ENCODE assay signal across 24 cellular contexts in genomic region chr5:14426521-14426920, GRCh38.
DNase-seq lines count a peak whose midpoint lies in the region; ATAC-seq and TF ChIP-seq lines count a peak whose summit lies in the region.
"Had no signal": no experiment of that assay in that cellular context is flagged by ENCODE, and none has a peak within 500 bp of the region (broad histone marks: within the 10 kb centered on the region; RNA-seq: fewer than 3 reads in every experiment).

No MANE protein-coding gene starts in this region.

- H3K9me3 Mint-ChIP-seq in memory B cell: no peaks in the 10 kb centered on the region
- H3K9me3 Mint-ChIP-seq: CD4-positive, alpha-beta memory T cell; IgD-negative memory B cell had no signal

- POLR2A ChIA-PET in HEK293 (lab: Yijun Ruan, JAX): no interaction called here

- H3K36me3 ChIP-seq in HEK293 (ENCODE audit: control insufficient read depth in 2 of 2, insufficient read depth in 1 of 2, low read length in 2 of 2): peaks cover 12 to 35% of the 10 kb centered on the region in 2 experiments; a peak in 2 of 3 replicates

- H3K27ac Mint-ChIP-seq in memory B cell: peak overlapping the region; percentile 10
- H3K27ac Mint-ChIP-seq: CD4-positive, alpha-beta memory T cell had no signal

- no peak overlapping the region for H3K4me3 Mint-ChIP-seq in memory B cell
- H3K4me3 Mint-ChIP-seq: CD4-positive, alpha-beta memory T cell; IgD-negative memory B cell had no signal

- DNase-seq in cerebellum (ENCODE audit: low spot score) (peak; percentile 76), memory B cell (ENCODE audit: low spot score in 2 of 2) (no peak), NCI-H2171 treated with DMSO at 0.1 percent for 48 hours (lab: John Stamatoyannopoulos, UW) (no peak)
- no peak for DNase-seq in effector CD8-positive, alpha-beta T cell (lab: John Stamatoyannopoulos, UW)
- DNase-seq: AML-193; CD4-positive, alpha-beta memory T cell; COR-L47; GDM1; MM.1S; NCI-H1694; NCI-H2029 treated with DMSO at 0.1 percent for 48 hours; NCI-H2227 treated with DMSO at 0.1 percent for 48 hours; NCI-H526 treated with DMSO at 0.1 percent for 48 hours; Right ventricle myocardium superior; RPMI8226 had no signal

- ATAC-seq in memory B cell (ENCODE audit: low read depth) (no peak), GM18873 (IDR thresholded peaks at IDR 0.05; ENCODE audit: low FRiP score, unreplicated experiment) (no peak), HG03354 (IDR thresholded peaks at IDR 0.05; ENCODE audit: poor library complexity, severe bottlenecking, unreplicated experiment) (no peak)
- ATAC-seq: GM12878 had no signal

- no peak overlapping the region for H3K4me3 ChIP-seq in HEK293 (ENCODE audit: low read depth, low read length)
- H3K4me3 ChIP-seq: A549; BLaER1 treated with 17β-estradiol and CSF1 and Interleukin-3, amounts not matched to agents 10 nM and 100 nM; GM12878; SJSA1 had no signal

- H3K4me1 ChIP-seq in HEK293 (ENCODE audit: control insufficient read depth, insufficient read depth, low read length): no peaks in the 10 kb centered on the region
- H3K4me1 ChIP-seq: A549 had no signal

- no peak overlapping the region for H3K27ac ChIP-seq in HEK293 (ENCODE audit: extremely low read depth, low read depth, low read length)
- H3K27ac ChIP-seq: A549; BLaER1 treated with 17β-estradiol and CSF1 and Interleukin-3, amounts not matched to agents 10 nM and 100 nM; KMS-11; SJSA1 had no signal

- H3K9me3 ChIP-seq in HEK293 (ENCODE audit: control insufficient read depth, insufficient read depth, low read depth, low read length): no peaks in the 10 kb centered on the region
- H3K9me3 ChIP-seq: A549; BLaER1 treated with 17β-estradiol and CSF1 and Interleukin-3, amounts not matched to agents 10 nM and 100 nM; SJSA1 had no signal

- H3K36me3 Mint-ChIP-seq in memory B cell: peaks cover 25% of the 10 kb centered on the region
- H3K36me3 Mint-ChIP-seq: CD4-positive, alpha-beta memory T cell had no signal

- H3K4me1 Mint-ChIP-seq in memory B cell: no peaks in the 10 kb centered on the region
- H3K4me1 Mint-ChIP-seq: IgD-negative memory B cell had no signal

- no peaks in the 10 kb centered on the region for H3K27me3 Mint-ChIP-seq in memory B cell
- H3K27me3 Mint-ChIP-seq: CD4-positive, alpha-beta memory T cell; IgD-negative memory B cell had no signal

- CTCF ChIA-PET in HEK293 (lab: Yijun Ruan, JAX): interaction anchor here (0.5 kb wide), 1 partner anchor 27 kb away, joined by 3 read pairs; no protein-coding TSS in a partner anchor

- TF ChIP-seq CTCF in HEK293 (tag by site-specific recombination; IDR thresholded peaks at IDR 0.05): no peak

TF ChIP-seq in HEK293, 187 proteins besides CTCF, POLR2A, EP300 and RAD21:
- TF ChIP-seq ZEB2 (tag by site-specific recombination; IDR thresholded peaks at IDR 0.05) (no peak), ZIC2 (tag by site-specific recombination; IDR thresholded peaks at IDR 0.05) (peak; percentile 10; the same call in 1 of the 2 replicates)
